29 cellular contexts compared by ENCODE assay signal in genomic region chrX:94744786-94745185, GRCh38.
"Had no signal": no experiment of that assay in that cellular context is flagged by ENCODE, and none has a peak within 500 bp of the region (broad histone marks: within the 10 kb centered on the region; RNA-seq: fewer than 3 reads in every experiment).

No MANE protein-coding gene starts in this region.

- H3K36me3 Mint-ChIP-seq: activated CD4-positive, alpha-beta memory T cell treated with anti-CD3 and anti-CD28 coated beads for 36 hours; activated CD8-positive, alpha-beta memory T cell treated with anti-CD3 and anti-CD28 coated beads, Interleukin-2, amount 10 ng/mL, durations not matched to agents 7 days and 5 days; activated naive CD4-positive, alpha-beta T cell treated with anti-CD3 and anti-CD28 coated beads, Interleukin-2, amount 10 ng/mL, durations not matched to agents 7 days and 5 days; activated naive CD8-positive, alpha-beta T cell had no signal

- H3K4me1 Mint-ChIP-seq: activated B cell treated with CpG ODN at 0.5 μM for 24 hours; central memory CD8-positive, alpha-beta T cell had no signal

- DNase-seq: activated B cell treated with CpG ODN at 0.5 μM for 24 hours; activated CD4-positive, alpha-beta memory T cell treated with anti-CD3 and anti-CD28 coated beads for 36 hours; activated CD4-positive, alpha-beta T cell treated with anti-CD3 and anti-CD28 coated beads for 4 hours; activated CD4-positive, alpha-beta T cell treated with anti-CD3 and anti-CD28 coated beads, Interleukin-2, amount 50 U/mL, for 1 hour; activated CD4-positive, CD25-positive, alpha-beta regulatory T cell treated with anti-CD3 and anti-CD28 coated beads, Interleukin-2, amount 50 U/mL, for 72 hours; activated CD8-positive, alpha-beta memory T cell treated with anti-CD3 and anti-CD28 coated beads, Interleukin-2, amount 10 ng/mL, durations not matched to agents 7 days and 5 days; activated CD8-positive, alpha-beta memory T cell treated with anti-CD3 and anti-CD28 coated beads, Interleukin-2, amount 50 U/mL, for 48 hours; activated effector memory CD4-positive, alpha-beta T cell treated with Interleukin-2 at 50 U/mL for 16 hours; activated naive CD4-positive, alpha-beta T cell treated with anti-CD3 and anti-CD28 coated beads, Interleukin-2, amount 10 ng/mL, durations not matched to agents 7 days and 5 days; activated naive CD8-positive, alpha-beta T cell treated with anti-CD3 and anti-CD28 coated beads, Interleukin-2, amount 50 U/mL, for 24 hours; activated T-cell treated with anti-CD3 and anti-CD28 coated beads, Interleukin-2, amount 50 U/mL, for 48 hours; aorta; NCI-H1105 treated with DMSO at 0.1 percent for 48 hours; NCI-H1436 treated with DMSO at 0.1 percent for 48 hours; NCI-H1694 treated with DMSO at 0.1 percent for 48 hours; NCI-H2029; NCI-H510A; NCI-H526; NCI-H748 treated with DMSO at 0.1 percent for 48 hours; NK-92 treated with Interleukin-12 subunit alpha and Interleukin-12 subunit beta, amount 100 ng/mL, for 24 hours; PC-3; Peyer's patch; RPMI8226; SHP77 treated with DMSO at 0.1 percent for 48 hours; SK-N-SH had no signal

- H3K27ac Mint-ChIP-seq: activated B cell treated with CpG ODN at 0.5 μM for 24 hours; activated CD4-positive, alpha-beta memory T cell treated with anti-CD3 and anti-CD28 coated beads for 36 hours; activated CD8-positive, alpha-beta memory T cell treated with anti-CD3 and anti-CD28 coated beads, Interleukin-2, amount 10 ng/mL, durations not matched to agents 7 days and 5 days; activated naive CD4-positive, alpha-beta T cell treated with anti-CD3 and anti-CD28 coated beads, Interleukin-2, amount 10 ng/mL, durations not matched to agents 7 days and 5 days; activated naive CD8-positive, alpha-beta T cell; activated naive CD8-positive, alpha-beta T cell treated with anti-CD3 and anti-CD28 coated beads, Interleukin-2, amount 50 U/mL, for 24 hours had no signal

- ATAC-seq: activated CD8-positive, alpha-beta memory T cell treated with anti-CD3 and anti-CD28 coated beads, Interleukin-2, amount 10 ng/mL, durations not matched to agents 7 days and 5 days; activated naive CD8-positive, alpha-beta T cell treated with anti-CD3 and anti-CD28 coated beads, Interleukin-2, amount 50 U/mL, for 24 hours; PC-3 had no signal

- H3K27me3 Mint-ChIP-seq: activated B cell treated with CpG ODN at 0.5 μM for 24 hours; activated CD4-positive, alpha-beta memory T cell treated with anti-CD3 and anti-CD28 coated beads for 36 hours; activated CD8-positive, alpha-beta memory T cell treated with anti-CD3 and anti-CD28 coated beads, Interleukin-2, amount 10 ng/mL, durations not matched to agents 7 days and 5 days; activated naive CD8-positive, alpha-beta T cell; activated naive CD8-positive, alpha-beta T cell treated with anti-CD3 and anti-CD28 coated beads, Interleukin-2, amount 50 U/mL, for 24 hours; central memory CD8-positive, alpha-beta T cell had no signal

- H3K9me3 Mint-ChIP-seq: activated B cell treated with CpG ODN at 0.5 μM for 24 hours; activated naive CD4-positive, alpha-beta T cell treated with anti-CD3 and anti-CD28 coated beads, Interleukin-2, amount 10 ng/mL, durations not matched to agents 7 days and 5 days; activated naive CD8-positive, alpha-beta T cell treated with anti-CD3 and anti-CD28 coated beads, Interleukin-2, amount 50 U/mL, for 24 hours; central memory CD8-positive, alpha-beta T cell; T-helper 2 cell treated with Interferon-gamma antibody and Interleukin-4, amounts not matched to agents 5 μg/mL and 100 μg/mL, for 36 hours had no signal

- H3K4me3 Mint-ChIP-seq: activated B cell treated with CpG ODN at 0.5 μM for 24 hours; activated CD4-positive, alpha-beta memory T cell treated with anti-CD3 and anti-CD28 coated beads for 36 hours; activated CD8-positive, alpha-beta memory T cell treated with anti-CD3 and anti-CD28 coated beads, Interleukin-2, amount 10 ng/mL, durations not matched to agents 7 days and 5 days; activated naive CD4-positive, alpha-beta T cell treated with anti-CD3 and anti-CD28 coated beads, Interleukin-2, amount 10 ng/mL, durations not matched to agents 7 days and 5 days; activated naive CD8-positive, alpha-beta T cell; activated naive CD8-positive, alpha-beta T cell treated with anti-CD3 and anti-CD28 coated beads, Interleukin-2, amount 50 U/mL, for 24 hours; central memory CD8-positive, alpha-beta T cell; T-helper 1 cell treated with Interleukin-12 subunit alpha and Interleukin-12 subunit beta and Interleukin-4 antibody, amounts not matched to agents 30 μg/mL and 1 μg/mL, for 36 hours; T-helper 2 cell treated with Interferon-gamma antibody and Interleukin-4, amounts not matched to agents 5 μg/mL and 100 μg/mL, for 36 hours had no signal
